ENCODE assay signal across 9 cellular contexts in the genomic region with DNA sequence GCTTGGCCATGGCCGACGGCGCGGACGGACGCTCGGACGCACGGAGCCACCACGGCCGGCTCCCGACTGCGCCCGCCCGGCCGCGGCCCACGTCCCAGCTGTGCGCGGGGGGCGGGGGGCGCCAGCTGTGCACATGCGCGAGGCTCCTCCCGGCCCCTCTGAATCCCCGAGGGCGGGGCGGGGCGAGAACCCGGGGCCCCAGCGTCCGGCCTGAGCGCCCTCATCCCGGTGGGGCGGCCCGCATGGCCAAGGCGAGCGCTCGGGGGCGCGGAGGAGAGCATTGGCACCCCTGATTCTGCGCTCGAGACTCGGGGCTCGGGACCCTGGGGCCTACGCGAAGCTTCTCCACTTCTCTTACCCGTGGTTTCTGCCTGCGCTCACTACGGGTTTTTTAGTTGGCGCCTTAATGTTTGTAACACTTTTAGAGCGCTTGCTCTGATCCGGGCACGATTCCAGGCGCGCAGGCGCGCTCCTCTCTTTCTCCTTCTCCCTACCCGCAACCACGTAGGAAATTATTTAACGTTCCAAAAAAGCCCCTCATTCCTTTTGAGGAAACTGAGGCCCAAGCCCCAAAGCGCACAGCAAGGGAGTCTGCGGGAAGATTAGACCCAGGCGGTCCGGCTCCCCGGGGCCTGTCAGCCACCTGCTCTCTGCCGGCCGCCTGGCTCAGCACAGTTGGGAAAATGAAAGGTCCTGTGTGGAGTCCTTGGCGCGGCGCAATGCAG. TPM values are rescaled to one million over a fixed set of nuclear protein-coding genes. Genes with fewer than 3 reads are reported as not detected.
DNase-seq lines count a peak whose midpoint lies in the region; ATAC-seq and TF ChIP-seq lines count a peak whose summit lies in the region.
"Had no signal": no experiment of that assay in that cellular context is flagged by ENCODE, and none has a peak within 500 bp of the region (broad histone marks: within the 10 kb centered on the region; RNA-seq: fewer than 3 reads in every experiment).

A gene with protein sequence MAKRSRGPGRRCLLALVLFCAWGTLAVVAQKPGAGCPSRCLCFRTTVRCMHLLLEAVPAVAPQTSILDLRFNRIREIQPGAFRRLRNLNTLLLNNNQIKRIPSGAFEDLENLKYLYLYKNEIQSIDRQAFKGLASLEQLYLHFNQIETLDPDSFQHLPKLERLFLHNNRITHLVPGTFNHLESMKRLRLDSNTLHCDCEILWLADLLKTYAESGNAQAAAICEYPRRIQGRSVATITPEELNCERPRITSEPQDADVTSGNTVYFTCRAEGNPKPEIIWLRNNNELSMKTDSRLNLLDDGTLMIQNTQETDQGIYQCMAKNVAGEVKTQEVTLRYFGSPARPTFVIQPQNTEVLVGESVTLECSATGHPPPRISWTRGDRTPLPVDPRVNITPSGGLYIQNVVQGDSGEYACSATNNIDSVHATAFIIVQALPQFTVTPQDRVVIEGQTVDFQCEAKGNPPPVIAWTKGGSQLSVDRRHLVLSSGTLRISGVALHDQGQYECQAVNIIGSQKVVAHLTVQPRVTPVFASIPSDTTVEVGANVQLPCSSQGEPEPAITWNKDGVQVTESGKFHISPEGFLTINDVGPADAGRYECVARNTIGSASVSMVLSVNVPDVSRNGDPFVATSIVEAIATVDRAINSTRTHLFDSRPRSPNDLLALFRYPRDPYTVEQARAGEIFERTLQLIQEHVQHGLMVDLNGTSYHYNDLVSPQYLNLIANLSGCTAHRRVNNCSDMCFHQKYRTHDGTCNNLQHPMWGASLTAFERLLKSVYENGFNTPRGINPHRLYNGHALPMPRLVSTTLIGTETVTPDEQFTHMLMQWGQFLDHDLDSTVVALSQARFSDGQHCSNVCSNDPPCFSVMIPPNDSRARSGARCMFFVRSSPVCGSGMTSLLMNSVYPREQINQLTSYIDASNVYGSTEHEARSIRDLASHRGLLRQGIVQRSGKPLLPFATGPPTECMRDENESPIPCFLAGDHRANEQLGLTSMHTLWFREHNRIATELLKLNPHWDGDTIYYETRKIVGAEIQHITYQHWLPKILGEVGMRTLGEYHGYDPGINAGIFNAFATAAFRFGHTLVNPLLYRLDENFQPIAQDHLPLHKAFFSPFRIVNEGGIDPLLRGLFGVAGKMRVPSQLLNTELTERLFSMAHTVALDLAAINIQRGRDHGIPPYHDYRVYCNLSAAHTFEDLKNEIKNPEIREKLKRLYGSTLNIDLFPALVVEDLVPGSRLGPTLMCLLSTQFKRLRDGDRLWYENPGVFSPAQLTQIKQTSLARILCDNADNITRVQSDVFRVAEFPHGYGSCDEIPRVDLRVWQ (N-terminal part only) (minus strand): TSS at position 70 of the 725 bp plus-strand sequence. CDS start 60 bp downstream, at position 10.

- peaks cover 15% of the 10 kb centered on the region for H3K4me1 ChIP-seq in ovary (ENCODE audit: insufficient read depth)

- H3K27ac ChIP-seq in ovary, result peak within 1 kb of the TSS; percentile 93 to 96

- 0 to 3% (median 0%) methylated on average over 46 to 71 of the region's 71 CpGs for WGBS in ovary, 3 donors

- intact Hi-C loops in activated B cell treated with CpG ODN at 0.5 μM for 24 hours (cut with micrococcal nuclease) (loop anchor here (5.0 kb wide), 1 partner anchor 132 kb away; no protein-coding TSS in a partner anchor), head of caudate nucleus (cut with DNase I) (no loop called here), ovary (cut with DNase I) (loop anchor here (5.0 to 10.0 kb wide), 7 partner anchors 70 to 157 kb away; no protein-coding TSS in a partner anchor)

- POLR2A ChIA-PET in activated B cell treated with CpG ODN at 0.5 μM for 24 hours (lab: Charles Lee), result no interaction called here

- TF ChIP-seq CTCF in activated B cell treated with CpG ODN at 0.5 μM for 24 hours (IDR thresholded peaks at IDR 0.05), result no peak
- TF ChIP-seq CTCF in ovary (IDR thresholded peaks at IDR 0.05), result no peak

- no peaks in the 10 kb centered on the region for H3K36me3 Mint-ChIP-seq in activated B cell treated with CpG ODN at 0.5 μM for 24 hours (ENCODE audit: low read depth)

- no peaks in the 10 kb centered on the region for H3K9me3 Mint-ChIP-seq in activated B cell treated with CpG ODN at 0.5 μM for 24 hours

- peaks cover 17% of the 10 kb centered on the region for H3K4me1 Mint-ChIP-seq in activated B cell treated with CpG ODN at 0.5 μM for 24 hours

- peak; percentile 30 to 69 for DNase-seq in NCI-H446 (lab: John Stamatoyannopoulos, UW)
- no peak for DNase-seq in NCI-H446 treated with DMSO at 0.1 percent for 48 hours (lab: John Stamatoyannopoulos, UW)
- DNase-seq in activated B cell treated with CpG ODN at 0.5 μM for 24 hours, result no peak
- peak in 40 of 42 donors; percentile 35 to 80 (median 61) for DNase-seq in head of caudate nucleus
- peak; percentile 61 to 82 (median 77) for DNase-seq in ovary
- DNase-seq in NCI-H2029 treated with DMSO at 0.1 percent for 48 hours (lab: John Stamatoyannopoulos, UW), result no peak
- no peak for DNase-seq in DMS153 treated with DMSO at 0.1 percent for 48 hours (lab: John Stamatoyannopoulos, UW; ENCODE audit: unreplicated experiment)
- no peak for DNase-seq in HT-29 (ENCODE audit: low spot score)
- DNase-seq: DND-41 had no signal

- H3K27ac Mint-ChIP-seq in activated B cell treated with CpG ODN at 0.5 μM for 24 hours, result no peak within 1 kb of the TSS

- peaks cover 47% of the 10 kb centered on the region for H3K27me3 Mint-ChIP-seq in activated B cell treated with CpG ODN at 0.5 μM for 24 hours

- no peak for ATAC-seq in activated B cell treated with CpG ODN at 0.5 μM for 24 hours (ENCODE audit: low read depth)

- H3K4me3 ChIP-seq in ovary, result peak within 1 kb of the TSS; percentile 85

- CTCF ChIA-PET in activated B cell treated with CpG ODN at 0.5 μM for 24 hours (lab: Charles Lee), result no interaction called here

- TF ChIP-seq EP300 in ovary (IDR thresholded peaks at IDR 0.05), result no peak

- no peaks in the 10 kb centered on the region for H3K27me3 ChIP-seq in ovary

- no peaks in the 10 kb centered on the region for H3K9me3 ChIP-seq in ovary

- H3K36me3 ChIP-seq in ovary, result no peaks in the 10 kb centered on the region

- peak; percentile 32 for TF ChIP-seq POLR2A in ovary (IDR thresholded peaks at IDR 0.05)

- H3K4me3 Mint-ChIP-seq in activated B cell treated with CpG ODN at 0.5 μM for 24 hours, result peak within 1 kb of the TSS; percentile 69

RNA-seq across cellular contexts. Expression of the gene that starts here (rescaled TPM):
- total RNA-seq in activated B cell treated with CpG ODN at 0.5 μM for 24 hours (1.1 and 1.4 TPM in 2 replicates), ovary (10 to 100 TPM; 36.0 to 73.3 (median 54.5) TPM)
- polyA plus RNA-seq in ovary, result 100 to 1,000 TPM in 1 of 2 donors, 10 to 100 TPM in 1; 39.2 to 116 TPM
- 0.13 and 0.16 TPM in 2 replicates for total RNA-seq in HT-29 (2014; rRNA removed; shearing (Covaris generic))

Comparison
In these comparisons a context has a peak if more than half of its experiments do, and no peak if none do; other contexts are left out.
1. RNA of the gene that starts here (total RNA-seq): 36.0 to 73.3 TPM in ovary; 1.1 to 1.4 TPM in activated B cell treated with CpG ODN at 0.5 μM for 24 hours and 0.13 to 0.16 TPM in HT-29; every median in the first group is over 10 times any median in the second.
2. DNase-seq: peak in NCI-H446 (2 of 2), head of caudate nucleus (40 of 42) and ovary (5 of 5); none in NCI-H446 treated with DMSO at 0.1 percent for 48 hours (single experiment), activated B cell treated with CpG ODN at 0.5 μM for 24 hours (single experiment), NCI-H2029 treated with DMSO at 0.1 percent for 48 hours (single experiment), DMS153 treated with DMSO at 0.1 percent for 48 hours (single experiment) and HT-29 (single experiment).